1 cellular context compared by ENCODE assay signal in genomic region chr14:50859296-50859624, GRCh38.
TF ChIP-seq lines count a peak whose summit lies in the region.

No MANE protein-coding gene starts in this region.

TF ChIP-seq in H1, 55 proteins besides CTCF, POLR2A, EP300 and RAD21 (continued from another document):
- TF ChIP-seq CTBP2 (IDR thresholded peaks at IDR 0.05; ENCODE audit: borderline replicate concordance, insufficient read depth, insufficient read length, low read length) (no peak), NRF1 (IDR thresholded peaks at IDR 0.05; ENCODE audit: low read depth, low read length) (no peak), CBX8 (IDR thresholded peaks at IDR 0.05; ENCODE audit: borderline replicate concordance, low read depth, low read length) (no peak), POLR2AphosphoS5 (IDR thresholded peaks at IDR 0.05; ENCODE audit: low read depth, low read length) (no peak), CHD1 (IDR thresholded peaks at IDR 0.05; ENCODE audit: low read depth, low read length) (no peak), SRF (IDR thresholded peaks at IDR 0.05; ENCODE audit: low read depth, low read length) (no peak), MAX (IDR thresholded peaks at IDR 0.05) (no peak), E2F6 (IDR thresholded peaks at IDR 0.05) (no peak), EGR1 (IDR thresholded peaks at IDR 0.05; ENCODE audit: borderline replicate concordance, low read depth, low read length) (no peak), RXRA (IDR thresholded peaks at IDR 0.05; ENCODE audit: insufficient read depth, low read depth, low read length) (no peak), TBP (IDR thresholded peaks at IDR 0.05; ENCODE audit: low read depth, low read length) (no peak)
